ENCODE assay signal across 11 cellular contexts in genomic region chr11:116563028-116563712, GRCh38.
A peak's percentile ranks its signal among the peaks of the same experiment; 100 is the strongest.
DNase-seq lines count a peak whose midpoint lies in the region; ATAC-seq and TF ChIP-seq lines count a peak whose summit lies in the region.
"Had no signal": no experiment of that assay in that cellular context is flagged by ENCODE, and none has a peak within 500 bp of the region (broad histone marks: within the 10 kb centered on the region; RNA-seq: fewer than 3 reads in every experiment).

No MANE protein-coding gene starts in this region.

- no peak for TF ChIP-seq CTCF in endothelial cell (IDR thresholded peaks at IDR 0.05; ENCODE audit: unreplicated experiment)

- WGBS in right cardiac atrium = 39% methylated on average over 10 of the region's 10 CpGs

- no peaks in the 10 kb centered on the region for H3K27me3 Mint-ChIP-seq in endothelial cell (ENCODE audit: unreplicated experiment)

- ATAC-seq in SK-N-SH treated with all-trans-retinoic acid at 6 μM for 48 hours = peak; percentile 43; the same call in 2 of the 3 replicates
- peak; percentile 63 to 66 for ATAC-seq in right cardiac atrium
- ATAC-seq in HG03159 (IDR thresholded peaks at IDR 0.05; ENCODE audit: unreplicated experiment) = no peak
- ATAC-seq: foreskin keratinocyte had no signal

- H3K27ac ChIP-seq in right cardiac atrium (ENCODE audit: low read length) (no peak overlapping the region), skeletal muscle tissue (ENCODE audit: low read depth, low read length) (peak overlapping the region; percentile 87)
- H3K27ac ChIP-seq: 22Rv1, foreskin keratinocyte had no signal

- DNase-seq in DMS 273 (lab: John Stamatoyannopoulos, UW; ENCODE audit: unreplicated experiment) (peak; percentile 3), DMS 273 treated with DMSO at 0.1 percent for 48 hours (lab: John Stamatoyannopoulos, UW) (no peak), right cardiac atrium (no peak), endothelial cell (ENCODE audit: low spot score) (no peak)
- no peak for DNase-seq in stimulated activated CD4-positive, alpha-beta T cell treated with anti-CD3 and anti-CD28 coated beads, Interleukin-4, amount 100 ng/mL, for 4 hours
- DNase-seq: foreskin keratinocyte had no signal

- H3K4me3 ChIP-seq in right cardiac atrium (ENCODE audit: low read length) (no peak overlapping the region), skeletal muscle tissue (ENCODE audit: low read length in 3 of 3) (peak overlapping the region in 2 of 3 donors; percentile 45 to 66)

- peaks cover 6% of the 10 kb centered on the region for H3K36me3 Mint-ChIP-seq in endothelial cell (ENCODE audit: low read depth, unreplicated experiment)

- H3K4me1 ChIP-seq in right cardiac atrium (ENCODE audit: control insufficient read depth, insufficient read depth, low read length) (no peaks in the 10 kb centered on the region), skeletal muscle tissue (ENCODE audit: control insufficient read depth in 3 of 3, insufficient read depth in 3 of 3, low read length in 3 of 3) (peaks cover 11 to 18% (median 16%) of the 10 kb centered on the region in 3 donors)
- H3K4me1 ChIP-seq: foreskin keratinocyte had no signal

- intact Hi-C loops in right cardiac atrium (cut with DNase I) = no loop called here

- H3K9me3 Mint-ChIP-seq in endothelial cell (ENCODE audit: unreplicated experiment) = no peaks in the 10 kb centered on the region

- H3K9ac ChIP-seq in skeletal muscle tissue (ENCODE audit: low read depth in 1 of 3, low read length in 3 of 3) = peak overlapping the region in 2 of 3 donors; percentile 53 to 72

- H3K4me1 Mint-ChIP-seq in endothelial cell (ENCODE audit: unreplicated experiment) = no peaks in the 10 kb centered on the region

- no peaks in the 10 kb centered on the region for H3K27me3 ChIP-seq in right cardiac atrium (ENCODE audit: control insufficient read depth, insufficient read depth)
- H3K27me3 ChIP-seq in skeletal muscle tissue (ENCODE audit: control insufficient read depth in 3 of 3, insufficient read depth in 3 of 3, low read length in 3 of 3) = peaks cover 0 to 3% (median 3%) of the 10 kb centered on the region in 3 donors
- H3K27me3 ChIP-seq: foreskin keratinocyte had no signal

- H3K27ac Mint-ChIP-seq in endothelial cell (ENCODE audit: unreplicated experiment) = no peak overlapping the region

- no peaks in the 10 kb centered on the region for H3K36me3 ChIP-seq in skeletal muscle tissue (ENCODE audit: control insufficient read depth in 3 of 3, insufficient read depth in 3 of 3, low read length in 3 of 3)

- no peaks in the 10 kb centered on the region for H3K9me3 ChIP-seq in right cardiac atrium (ENCODE audit: control insufficient read depth, low read length)
- H3K9me3 ChIP-seq in skeletal muscle tissue (ENCODE audit: control insufficient read depth in 3 of 3, low read length in 3 of 3) = no peaks in the 10 kb centered on the region

- H3K4me3 Mint-ChIP-seq in endothelial cell (ENCODE audit: unreplicated experiment) = no peak overlapping the region
- H3K4me3 Mint-ChIP-seq: neural crest cell had no signal

TF ChIP-seq in SK-N-SH treated with all-trans-retinoic acid at 6 μM for 48 hours, 23 proteins besides CTCF, POLR2A, EP300 and RAD21:
- no peak for TF ChIP-seq SNAI2 (CRISPR knock-in tag; IDR thresholded peaks at IDR 0.05)
- no peak for TF ChIP-seq ZNF70 (CRISPR knock-in tag; IDR thresholded peaks at IDR 0.05)
- TF ChIP-seq RARB (CRISPR knock-in tag; IDR thresholded peaks at IDR 0.05) = no peak
- no peak for TF ChIP-seq OSR1 (CRISPR knock-in tag; IDR thresholded peaks at IDR 0.05)
